Comparison of ENCODE assay signal across 10 cellular contexts in the genomic region with DNA sequence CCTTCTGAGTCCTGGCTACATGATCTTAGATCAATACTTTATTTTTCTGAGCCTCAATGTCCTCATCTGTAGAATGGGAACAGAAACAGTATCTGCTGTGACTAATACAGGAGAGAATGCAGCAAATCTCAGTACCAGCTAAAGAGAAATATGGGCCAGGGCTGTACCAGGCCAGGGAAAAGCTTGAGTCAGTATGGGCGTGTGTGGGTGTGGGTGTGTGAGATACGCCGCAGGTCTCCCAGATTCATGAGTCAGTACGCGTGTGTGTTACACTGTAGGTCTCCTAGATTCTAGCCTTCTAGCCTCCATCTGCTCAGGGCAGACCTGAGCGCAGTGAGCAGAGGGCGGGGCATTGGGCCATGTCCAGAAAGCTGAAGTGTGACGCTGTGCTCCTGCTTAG. TPM values are rescaled to one million over a fixed set of nuclear protein-coding genes. Genes with fewer than 3 reads are reported as not detected.
DNase-seq lines count a peak whose midpoint lies in the region; ATAC-seq, FAIRE-seq and TF ChIP-seq lines count a peak whose summit lies in the region.
"Had no signal": no experiment of that assay in that cellular context is flagged by ENCODE, and none has a peak within 500 bp of the region (broad histone marks: within the 10 kb centered on the region; RNA-seq: fewer than 3 reads in every experiment).

No MANE protein-coding gene starts in this region.

- DNase-seq in LoVo (ENCODE audit: low spot score) (peak; percentile 58), mammary epithelial cell (peak; percentile 98), NCI-H510A treated with DMSO at 0.1 percent for 48 hours (lab: John Stamatoyannopoulos, UW) (no peak), GM12892 (ENCODE audit: insufficient read length) (no peak)
- no peak for DNase-seq in naive thymus-derived CD4-positive, alpha-beta T cell
- DNase-seq: NCI-H524 had no signal

- CTCF ChIA-PET in mammary epithelial cell (lab: Charles Lee; ENCODE audit: low non-redundant PET), result no interaction called here
- CTCF ChIA-PET in naive thymus-derived CD4-positive, alpha-beta T cell (lab: Charles Lee), result no interaction called here

- no peak overlapping the region for H3K4me2 ChIP-seq in mammary epithelial cell (ENCODE audit: insufficient read depth, low read depth, low read length)

- no peaks in the 10 kb centered on the region for H3K9me3 Mint-ChIP-seq in naive thymus-derived CD4-positive, alpha-beta T cell

- BruUV-seq in mammary epithelial cell (replicated peaks; lab: Mats Ljungman, UMichigan), result no TSS peak

- H3K27me3 Mint-ChIP-seq in naive thymus-derived CD4-positive, alpha-beta T cell, result no peaks in the 10 kb centered on the region

- H3K27ac Mint-ChIP-seq in naive thymus-derived CD4-positive, alpha-beta T cell, result peak overlapping the region in 7 of 9 donors; percentile 18 to 84 (median 46)

- POLR2A ChIA-PET in naive thymus-derived CD4-positive, alpha-beta T cell (lab: Charles Lee), result interaction anchor here (0.8 to 1.9 kb wide), 2 partner anchors 8 to 14 kb away, joined by 4 to 6 read pairs; no protein-coding TSS in a partner anchor

- no peak for TF ChIP-seq CTCF in mammary epithelial cell (conservative IDR thresholded peaks at IDR 0.05 in 1 of 2, IDR thresholded peaks at IDR 0.05 in 1 of 2; ENCODE audit: extremely low read depth in 1 of 2, insufficient read depth in 1 of 2, low read depth in 1 of 2, low read length in 2 of 2)

- no peak for FAIRE-seq in GM12892 (lab: Jason Lieb, UNC)

- peaks cover 26 to 53% (median 43%) of the 10 kb centered on the region in 7 donors for H3K4me1 Mint-ChIP-seq in naive thymus-derived CD4-positive, alpha-beta T cell

- H3K27ac ChIP-seq in ACC112 (ENCODE audit: low read depth, low read length) (peak overlapping the region; percentile 49; the same call in 1 of the 2 replicates), mammary epithelial cell (ENCODE audit: insufficient read depth, low read depth, low read length) (peak overlapping the region; percentile 78)
- H3K27ac ChIP-seq in naive thymus-derived CD4-positive, alpha-beta T cell (ENCODE audit: low read depth, low read length), result peak overlapping the region; percentile 6
- H3K27ac ChIP-seq: parathyroid adenoma had no signal

- intact Hi-C loops in mammary epithelial cell (cut with micrococcal nuclease), result no loop called here
- intact Hi-C loops in naive thymus-derived CD4-positive, alpha-beta T cell (cut with micrococcal nuclease), result no loop called here

- WGBS in mammary epithelial cell (ENCODE audit: low coverage, missing lambda C conversion rate), result 4% methylated on average over 8 of the region's 8 CpGs

- H3K4me3 ChIP-seq in ACC112 (ENCODE audit: low read depth, low read length) (no peak overlapping the region), mammary epithelial cell (replicated peaks in 1 of 3; ENCODE audit: insufficient read depth in 1 of 3, low read depth in 2 of 3, low read length in 3 of 3) (no peak overlapping the region)
- H3K4me3 ChIP-seq in naive thymus-derived CD4-positive, alpha-beta T cell (ENCODE audit: low read length), result no peak overlapping the region

- no peaks in the 10 kb centered on the region; the same call in 1 of the 2 replicates for H3K36me3 ChIP-seq in ACC112 (ENCODE audit: insufficient read depth, low read length)
- peaks cover 3% of the 10 kb centered on the region for H3K36me3 ChIP-seq in mammary epithelial cell (ENCODE audit: insufficient read depth, low read length)
- peaks cover 6 to 77% (median 12%) of the 10 kb centered on the region in 3 experiments for H3K36me3 ChIP-seq in naive thymus-derived CD4-positive, alpha-beta T cell (ENCODE audit: control insufficient read depth in 2 of 3, insufficient read depth in 3 of 3, low read length in 3 of 3)

- dilution Hi-C loops in mammary epithelial cell (cut with HindIII; ENCODE audit: low sequenced_read_pairs), result no loop called here

- H3K9ac ChIP-seq in mammary epithelial cell (ENCODE audit: insufficient read depth, low read length), result no peak overlapping the region
- H3K9ac ChIP-seq: parathyroid adenoma had no signal

- H4K20me1 ChIP-seq in mammary epithelial cell (ENCODE audit: insufficient read depth, low read length), result no peaks in the 10 kb centered on the region

- in situ Hi-C loops in mammary epithelial cell (cut with MboI; ENCODE audit: low sequenced_read_pairs in 2 of 2), result no loop called here

- ATAC-seq in naive thymus-derived CD4-positive, alpha-beta T cell, result no peak
- ATAC-seq in GM21737 (IDR thresholded peaks at IDR 0.05; ENCODE audit: unreplicated experiment) (no peak), HG03095 (IDR thresholded peaks at IDR 0.05; ENCODE audit: unreplicated experiment) (no peak)

- peaks cover 71% of the 10 kb centered on the region for H3K4me1 ChIP-seq in ACC112 (ENCODE audit: control insufficient read depth, insufficient read depth, low read length, unreplicated experiment)
- peaks cover 71% of the 10 kb centered on the region for H3K4me1 ChIP-seq in mammary epithelial cell (ENCODE audit: insufficient read depth, low read length)
- H3K4me1 ChIP-seq in naive thymus-derived CD4-positive, alpha-beta T cell (ENCODE audit: control insufficient read depth in 2 of 2, insufficient read depth in 2 of 2, low read length in 2 of 2), result peaks cover 28 to 52% of the 10 kb centered on the region in 2 donors

- H2AFZ ChIP-seq in ACC112 (ENCODE audit: low read length, unreplicated experiment) (no peak overlapping the region), mammary epithelial cell (ENCODE audit: low read depth, low read length) (no peak overlapping the region)
- H2AFZ ChIP-seq: parathyroid adenoma had no signal

- H3K9me3 ChIP-seq in mammary epithelial cell (replicated peaks; ENCODE audit: insufficient read depth, low read length), result no peaks in the 10 kb centered on the region
- H3K9me3 ChIP-seq in naive thymus-derived CD4-positive, alpha-beta T cell (ENCODE audit: control insufficient read depth in 2 of 3, low read length in 3 of 3), result no peaks in the 10 kb centered on the region

- H3K27me3 ChIP-seq in ACC112 (ENCODE audit: insufficient read depth, low read length) (no peaks in the 10 kb centered on the region), mammary epithelial cell (ENCODE audit: insufficient read depth, low read length) (no peaks in the 10 kb centered on the region)
- no peaks in the 10 kb centered on the region for H3K27me3 ChIP-seq in naive thymus-derived CD4-positive, alpha-beta T cell (ENCODE audit: control insufficient read depth in 2 of 2, insufficient read depth in 2 of 2, low read length in 2 of 2)

- H3K79me2 ChIP-seq in ACC112 (ENCODE audit: control insufficient read depth, insufficient read depth, low read length, unreplicated experiment), result peaks cover 74% of the 10 kb centered on the region
- peaks cover 75% of the 10 kb centered on the region for H3K79me2 ChIP-seq in mammary epithelial cell (ENCODE audit: insufficient read depth, low read length)

- H3K4me3 Mint-ChIP-seq in naive thymus-derived CD4-positive, alpha-beta T cell, result no peak overlapping the region

- peaks cover 0 to 11% (median 0%) of the 10 kb centered on the region in 5 donors for H3K36me3 Mint-ChIP-seq in naive thymus-derived CD4-positive, alpha-beta T cell

- no peak for TF ChIP-seq POLR2A in GM12892 (IDR thresholded peaks at IDR 0.05; ENCODE audit: low read depth, low read length)

RNA-seq across cellular contexts. Expression of gene GNAI2, which starts 15.2 kb away (rescaled TPM):
- total RNA-seq in mammary epithelial cell, result 100 to 1,000 TPM; 176 to 235 TPM
- polyA plus RNA-seq in mammary epithelial cell, result 511 TPM
- polyA minus RNA-seq in mammary epithelial cell, result 320 TPM
- total RNA-seq in naive thymus-derived CD4-positive, alpha-beta T cell, result 100 to 1,000 TPM; 225 to 442 (median 282) TPM
- polyA plus RNA-seq in naive thymus-derived CD4-positive, alpha-beta T cell, result 100 to 1,000 TPM; 443 to 527 TPM
- 116 TPM for polyA plus RNA-seq in GM12892 (2012; ENCODE audit: missing spikeins)

RNA-seq across cellular contexts. Expression of gene SEMA3B, which starts 17.7 kb away (rescaled TPM):
- total RNA-seq in mammary epithelial cell, result 10 to 100 TPM in 1 of 2 donors, 1 to 10 TPM in 1; 4.3 to 15.5 TPM
- 8.4 TPM for polyA plus RNA-seq in mammary epithelial cell
- 0.31 TPM for polyA minus RNA-seq in mammary epithelial cell
- total RNA-seq in naive thymus-derived CD4-positive, alpha-beta T cell, result 1 to 10 TPM in 3 of 5 experiments, under 1 TPM in 2; 0.73 to 3.7 (median 1.4) TPM
- not detected for polyA plus RNA-seq in naive thymus-derived CD4-positive, alpha-beta T cell
- polyA plus RNA-seq in GM12892 (2012; ENCODE audit: missing spikeins), result 0.30 TPM

RNA-seq across cellular contexts. Expression of gene LSMEM2, which starts 27.7 kb away (rescaled TPM):
- total RNA-seq in mammary epithelial cell, result under 1 TPM in 1 of 2 donors, not detected in 1; 0.19 TPM
- 0.05 TPM for polyA plus RNA-seq in mammary epithelial cell
- not detected for polyA minus RNA-seq in mammary epithelial cell
- not detected for total RNA-seq in naive thymus-derived CD4-positive, alpha-beta T cell
- polyA plus RNA-seq in naive thymus-derived CD4-positive, alpha-beta T cell, result under 1 TPM in 1 of 2 donors, not detected in 1; 0.15 TPM
- 0.25 TPM for polyA plus RNA-seq in GM12892 (2012; ENCODE audit: missing spikeins)

RNA-seq across cellular contexts. Expression of gene IFRD2, which starts 41.0 kb away (rescaled TPM):
- total RNA-seq in mammary epithelial cell, result 100 to 1,000 TPM in 1 of 2 donors, 10 to 100 TPM in 1; 65.5 to 117 TPM
- 122 TPM for polyA plus RNA-seq in mammary epithelial cell
- polyA minus RNA-seq in mammary epithelial cell, result 94.5 TPM
- total RNA-seq in naive thymus-derived CD4-positive, alpha-beta T cell, result 10 to 100 TPM; 53.7 to 85.1 (median 64.7) TPM
- 10 to 100 TPM; 57.2 to 69.7 TPM for polyA plus RNA-seq in naive thymus-derived CD4-positive, alpha-beta T cell
- polyA plus RNA-seq in GM12892 (2012; ENCODE audit: missing spikeins), result 40.2 TPM

RNA-seq across cellular contexts. Expression of gene SLC38A3, which starts 46.1 kb away (rescaled TPM):
- total RNA-seq in mammary epithelial cell, result under 1 TPM in 1 of 2 donors, not detected in 1; 0.67 TPM
- polyA plus RNA-seq in mammary epithelial cell, result 0.06 TPM
- not detected for polyA minus RNA-seq in mammary epithelial cell
- total RNA-seq in naive thymus-derived CD4-positive, alpha-beta T cell, result 1 to 10 TPM in 1 of 5 experiments, not detected in 4; 1.8 TPM
- not detected for polyA plus RNA-seq in naive thymus-derived CD4-positive, alpha-beta T cell
- not detected for polyA plus RNA-seq in GM12892 (2012; ENCODE audit: missing spikeins)

Comparison
In these comparisons a context has a peak if more than half of its experiments do, and no peak if none do; other contexts are left out.
1. H3K27ac ChIP-seq: peak in every context shown above with its lines; median percentile 78 in mammary epithelial cell; 49 in ACC112; 6 in naive thymus-derived CD4-positive, alpha-beta T cell.
2. DNase-seq: peak in LoVo (single experiment) and mammary epithelial cell (single experiment); none in naive thymus-derived CD4-positive, alpha-beta T cell (0 of 9), NCI-H510A treated with DMSO at 0.1 percent for 48 hours (single experiment) and GM12892 (single experiment).